In genomic region chr5:143395638-143396352, GRCh38 we compare ENCODE assay signal across 8 cellular contexts. TPM values are rescaled to one million over a fixed set of nuclear protein-coding genes. Genes with fewer than 3 reads are reported as not detected.
A peak's percentile ranks its signal among the peaks of the same experiment; 100 is the strongest.
DNase-seq lines count a peak whose midpoint lies in the region; ATAC-seq and TF ChIP-seq lines count a peak whose summit lies in the region.

No MANE protein-coding gene starts in this region.

- H3K9ac ChIP-seq in endocrine pancreas (ENCODE audit: control insufficient read depth, insufficient read depth, low read length): no peak overlapping the region
- H3K9ac ChIP-seq in colonic mucosa (ENCODE audit: low read depth in 2 of 2, low read length in 2 of 2): no peak overlapping the region

- H3K4me3 Mint-ChIP-seq in activated T-cell treated with anti-CD3 and anti-CD28 coated beads, Interleukin-2, amount 50 U/mL, for 4 hours: peak overlapping the region; percentile 92

- H3K36me3 Mint-ChIP-seq in activated T-cell treated with anti-CD3 and anti-CD28 coated beads, Interleukin-2, amount 50 U/mL, for 4 hours (ENCODE audit: insufficient read depth): peaks cover 29% of the 10 kb centered on the region

- H3K36me3 ChIP-seq in endocrine pancreas (ENCODE audit: control insufficient read depth, insufficient read depth, low read length) (no peaks in the 10 kb centered on the region), colonic mucosa (no peaks in the 10 kb centered on the region)

- H3K4me3 ChIP-seq in endocrine pancreas (ENCODE audit: control insufficient read depth, insufficient read depth, low read length): peak overlapping the region; percentile 97
- no peak overlapping the region for H3K4me3 ChIP-seq in colonic mucosa

- intact Hi-C loops in colonic mucosa (cut with DNase I): no loop called here

- ATAC-seq in activated T-cell treated with anti-CD3 and anti-CD28 coated beads, Interleukin-2, amount 50 U/mL, for 4 hours: peak; percentile 78 to 89
- ATAC-seq in HG03521 (IDR thresholded peaks at IDR 0.05; ENCODE audit: unreplicated experiment): peak; percentile 52

- H3K9me3 Mint-ChIP-seq in activated T-cell treated with anti-CD3 and anti-CD28 coated beads, Interleukin-2, amount 50 U/mL, for 4 hours: no peaks in the 10 kb centered on the region

- no peaks in the 10 kb centered on the region for H3K27me3 ChIP-seq in endocrine pancreas (ENCODE audit: control insufficient read depth, insufficient read depth, low read length)
- H3K27me3 ChIP-seq in colonic mucosa: no peaks in the 10 kb centered on the region

- H3K4me1 ChIP-seq in endocrine pancreas (ENCODE audit: control insufficient read depth, insufficient read depth, low read length) (peaks cover 48% of the 10 kb centered on the region), colonic mucosa (no peaks in the 10 kb centered on the region)

- peaks cover 80% of the 10 kb centered on the region for H3K4me1 Mint-ChIP-seq in activated T-cell treated with anti-CD3 and anti-CD28 coated beads, Interleukin-2, amount 50 U/mL, for 4 hours (ENCODE audit: low read depth)

- no peaks in the 10 kb centered on the region for H3K27me3 Mint-ChIP-seq in activated T-cell treated with anti-CD3 and anti-CD28 coated beads, Interleukin-2, amount 50 U/mL, for 4 hours (ENCODE audit: low read depth)

- no peak for TF ChIP-seq CTCF in colonic mucosa (IDR thresholded peaks at IDR 0.05)

- DNase-seq in activated T-cell treated with anti-CD3 and anti-CD28 coated beads, Interleukin-2, amount 50 U/mL, for 4 hours: no peak
- no peak for DNase-seq in activated T-cell treated with anti-CD3 and anti-CD28 coated beads, Interleukin-2, amount 50 U/mL, for 1 hour
- DNase-seq in superior temporal gyrus (ENCODE audit: extremely low spot score) (peak; percentile 72), colonic mucosa (no peak)
- DNase-seq in effector CD4-positive, alpha-beta T cell: no peak
- no peak for DNase-seq in NK-92 treated with Interleukin-12 subunit alpha and Interleukin-12 subunit beta, amount 100 ng/mL, for 24 hours (lab: John Stamatoyannopoulos, UW)

- H3K27ac ChIP-seq in colonic mucosa: no peak overlapping the region

- H3K9me3 ChIP-seq in endocrine pancreas (ENCODE audit: control insufficient read depth, low read length): no peaks in the 10 kb centered on the region
- H3K9me3 ChIP-seq in colonic mucosa: no peaks in the 10 kb centered on the region

RNA-seq across cellular contexts. Expression of gene NR3C1, which starts 7.7 kb away (rescaled TPM):
- 10 to 100 TPM; 40.2 to 53.3 (median 43.1) TPM for total RNA-seq in activated T-cell treated with anti-CD3 and anti-CD28 coated beads, Interleukin-2, amount 50 U/mL, for 4 hours
- total RNA-seq in colonic mucosa: 10 to 100 TPM; 13.0 to 23.5 TPM
